16 cellular contexts compared by ENCODE assay signal in genomic region chr5:178993955-178994579, GRCh38. TPM values are rescaled to one million over a fixed set of nuclear protein-coding genes. Genes with fewer than 3 reads are reported as not detected.
"Had no signal": no experiment of that assay in that cellular context is flagged by ENCODE, and none has a peak within 500 bp of the region (broad histone marks: within the 10 kb centered on the region; RNA-seq: fewer than 3 reads in every experiment).

No MANE protein-coding gene starts in this region.

- H3K4me1 Mint-ChIP-seq: immature natural killer cell had no signal

- FAIRE-seq: endothelial cell of umbilical vein had no signal

- H3K4me3 Mint-ChIP-seq: activated CD4-positive, alpha-beta T cell treated with anti-CD3 and anti-CD28 coated beads for 36 hours; activated CD8-positive, alpha-beta T cell treated with anti-CD3 and anti-CD28 coated beads for 36 hours; activated T-helper 1 cell treated with anti-CD3 and anti-CD28 coated beads, Interleukin-12 subunit alpha, Interleukin-12 subunit beta, Interleukin-2, Interleukin-4 antibody, amounts not matched to agents 30 ng/mL and 10 ng/mL and 1 ng/mL, durations not matched to agents 14 hours and 24 hours and 36 hours; immature natural killer cell had no signal

- H3K4me1 ChIP-seq: ascending aorta had no signal

- H3K36me3 ChIP-seq: ascending aorta, cardiac muscle cell, heart left ventricle, ovary had no signal

- H3K27me3 ChIP-seq: ascending aorta, ovary had no signal

- H3K36me3 Mint-ChIP-seq: type B pancreatic cell had no signal

- H3K4me3 ChIP-seq: ascending aorta, cardiac muscle cell, lung, ovary had no signal

- DNase-seq: activated CD4-positive, alpha-beta T cell treated with anti-CD3 and anti-CD28 coated beads for 36 hours; activated CD8-positive, alpha-beta memory T cell treated with anti-CD3 and anti-CD28 coated beads, Interleukin-2, amount 50 U/mL, for 48 hours; activated CD8-positive, alpha-beta T cell treated with anti-CD3 and anti-CD28 coated beads for 36 hours; activated naive CD4-positive, alpha-beta T cell; foreskin melanocyte; heart left ventricle; immature natural killer cell; naive B cell; ovary; SW 1271 had no signal

- H3K27ac ChIP-seq: ascending aorta, cardiac muscle cell, heart left ventricle, ovary had no signal

- H3K9me3 Mint-ChIP-seq: type B pancreatic cell had no signal

- H3K27ac Mint-ChIP-seq: activated CD4-positive, alpha-beta T cell treated with anti-CD3 and anti-CD28 coated beads for 36 hours; activated CD8-positive, alpha-beta T cell treated with anti-CD3 and anti-CD28 coated beads for 36 hours; activated T-helper 1 cell treated with anti-CD3 and anti-CD28 coated beads, Interleukin-12 subunit alpha, Interleukin-12 subunit beta, Interleukin-2, Interleukin-4 antibody, amounts not matched to agents 30 ng/mL and 10 ng/mL and 1 ng/mL, durations not matched to agents 14 hours and 24 hours and 36 hours; immature natural killer cell; type B pancreatic cell had no signal

RNA-seq across cellular contexts. Expression of gene GRM6, which starts 1.1 kb away (rescaled TPM):
- total RNA-seq: activated CD4-positive, alpha-beta T cell treated with anti-CD3 and anti-CD28 coated beads for 36 hours; activated CD8-positive, alpha-beta T cell treated with anti-CD3 and anti-CD28 coated beads for 36 hours; activated T-helper 1 cell treated with anti-CD3 and anti-CD28 coated beads, Interleukin-12 subunit alpha, Interleukin-12 subunit beta, Interleukin-2, Interleukin-4 antibody, amounts not matched to agents 30 ng/mL and 10 ng/mL and 1 ng/mL, durations not matched to agents 14 hours and 24 hours and 36 hours; ascending aorta; cardiac muscle cell; endothelial cell of umbilical vein; heart left ventricle; lung; ovary had no signal
- polyA plus RNA-seq: cardiac muscle cell, endothelial cell of umbilical vein, immature natural killer cell, lung, ovary had no signal

RNA-seq across cellular contexts. Expression of gene ZNF454, which starts 53.1 kb away (rescaled TPM):
- total RNA-seq: activated CD4-positive, alpha-beta T cell treated with anti-CD3 and anti-CD28 coated beads for 36 hours; activated CD8-positive, alpha-beta T cell treated with anti-CD3 and anti-CD28 coated beads for 36 hours; activated T-helper 1 cell treated with anti-CD3 and anti-CD28 coated beads, Interleukin-12 subunit alpha, Interleukin-12 subunit beta, Interleukin-2, Interleukin-4 antibody, amounts not matched to agents 30 ng/mL and 10 ng/mL and 1 ng/mL, durations not matched to agents 14 hours and 24 hours and 36 hours had no signal
- polyA plus RNA-seq: immature natural killer cell had no signal
